ENCODE assay signal across 8 cellular contexts in genomic region chr2:144414324-144414845, GRCh38.
DNase-seq lines count a peak whose midpoint lies in the region; ATAC-seq and TF ChIP-seq lines count a peak whose summit lies in the region.

No MANE protein-coding gene starts in this region.

- intact Hi-C loops in PC-9 (cut with micrococcal nuclease; ENCODE audit: unreplicated experiment) = no loop called here
- intact Hi-C loops in CD4-positive, alpha-beta memory T cell (cut with micrococcal nuclease) = no loop called here

- BruUV-seq in PC-9 (replicated peaks; lab: Mats Ljungman, UMichigan) = no TSS peak

- no peak overlapping the region for H3T11ph ChIP-seq in H9 (ENCODE audit: low read length)

- H3F3A ChIP-seq in PC-9 (ENCODE audit: insufficient read depth, low read depth) = peaks cover 9% of the 10 kb centered on the region; the same call in 1 of the 2 replicates

- no peak overlapping the region for H2BK5ac ChIP-seq in H9 (ENCODE audit: insufficient read length, low read length)

- no peak overlapping the region for H2AFZ ChIP-seq in PC-9
- H2AFZ ChIP-seq in H9 (ENCODE audit: low read length) = no peak overlapping the region

- no CpG with 5 or more reads among the region's 5 CpGs for WGBS in H9 (ENCODE audit: extremely low coverage, insufficient read length, low lambda C conversion rate)

- no peak overlapping the region for H3K23ac ChIP-seq in H9 (ENCODE audit: insufficient read length, low read depth, low read length)

- ATAC-seq in GM21717 (IDR thresholded peaks at IDR 0.05; ENCODE audit: unreplicated experiment) = peak; percentile 97

- H3K36me3 Mint-ChIP-seq in CD4-positive, alpha-beta memory T cell = no peaks in the 10 kb centered on the region
- no peaks in the 10 kb centered on the region; a peak in 2 of 7 replicates for H3K36me3 Mint-ChIP-seq in H9 (ENCODE audit: insufficient read depth in 1 of 3, low read depth in 3 of 3)

- no peak overlapping the region for H3K56ac ChIP-seq in H9 (ENCODE audit: insufficient read length, low read depth, low read length)

- H3K14ac ChIP-seq in H9 (ENCODE audit: insufficient read depth, low read length) = no peak overlapping the region

- peaks cover 2 to 13% (median 7%) of the 10 kb centered on the region in 4 donors for H3K4me1 Mint-ChIP-seq in CD4-positive, alpha-beta memory T cell
- peaks cover 11 to 15% of the 10 kb centered on the region in 2 experiments for H3K4me1 Mint-ChIP-seq in H9

- H2BK120ac ChIP-seq in H9 (ENCODE audit: low read depth, low read length, poor library complexity, severe bottlenecking) = no peak overlapping the region

- no peaks in the 10 kb centered on the region for H3K27me3 ChIP-seq in PC-9 (ENCODE audit: insufficient read depth, low read depth)
- no peaks in the 10 kb centered on the region for H3K27me3 ChIP-seq in CD4-positive, alpha-beta memory T cell (ENCODE audit: insufficient read depth, low read length)
- H3K27me3 ChIP-seq in H9 (ENCODE audit: insufficient read depth, low read length) = no peaks in the 10 kb centered on the region

- H2BK15ac ChIP-seq in H9 (ENCODE audit: low read depth, low read length) = no peak overlapping the region

- H3K9ac ChIP-seq in H9 (ENCODE audit: extremely low read depth, insufficient read length, low read length) = no peak overlapping the region

- H3K79me2 ChIP-seq in PC-9 (ENCODE audit: low read depth) (no peaks in the 10 kb centered on the region), H9 (ENCODE audit: insufficient read depth, low read length) (no peaks in the 10 kb centered on the region)

- peaks cover 0 to 3% (median 0%) of the 10 kb centered on the region in 8 donors for H3K9me3 Mint-ChIP-seq in CD4-positive, alpha-beta memory T cell
- H3K9me3 Mint-ChIP-seq in H9 = no peaks in the 10 kb centered on the region; a peak in 2 of 5 replicates

- H4K20me1 ChIP-seq in PC-9 (ENCODE audit: insufficient read depth) = no peaks in the 10 kb centered on the region
- no peaks in the 10 kb centered on the region for H4K20me1 ChIP-seq in H9 (ENCODE audit: control insufficient read depth, insufficient read depth, insufficient read length)

- peak overlapping the region; percentile 27; the same call in 1 of the 2 replicates for H3K4me2 ChIP-seq in PC-9
- H3K4me2 ChIP-seq in H9 (ENCODE audit: insufficient read depth, insufficient read length, low read length) = no peak overlapping the region

- CTCF ChIA-PET in PC-9 (lab: Charles Lee) = no interaction called here
- CTCF ChIA-PET in CD4-positive, alpha-beta memory T cell (lab: Charles Lee; ENCODE audit: partially characterized antibody) = no interaction called here

- no peaks in the 10 kb centered on the region for H3K23me2 ChIP-seq in H9 (ENCODE audit: insufficient read length, low read depth, low read length, poor library complexity, severe bottlenecking)

- H3K4me1 ChIP-seq in PC-9 (replicated peaks; ENCODE audit: insufficient read depth) (peaks cover 13% of the 10 kb centered on the region), H9 (ENCODE audit: insufficient read depth, low read length) (peaks cover 6% of the 10 kb centered on the region; the same call in 1 of the 2 replicates)
- H3K4me1 ChIP-seq in CD4-positive, alpha-beta memory T cell (ENCODE audit: insufficient read depth, low read length) = no peaks in the 10 kb centered on the region

- H4K5ac ChIP-seq in H9 (ENCODE audit: insufficient read length, low read depth, low read length) = no peak overlapping the region

- peak overlapping the region in 1 of 7 donors; percentile 72 for H3K27ac Mint-ChIP-seq in CD4-positive, alpha-beta memory T cell
- peak overlapping the region in 1 of 3 experiments; percentile 53; a peak in 1 of 7 replicates for H3K27ac Mint-ChIP-seq in H9

- H3K4me3 Mint-ChIP-seq in CD4-positive, alpha-beta memory T cell = peak overlapping the region in 1 of 8 donors; percentile 16
- no peak overlapping the region for H3K4me3 Mint-ChIP-seq in H9

- H3K27ac ChIP-seq in PC-9 = peak overlapping the region; percentile 67
- no peak overlapping the region for H3K27ac ChIP-seq in CD4-positive, alpha-beta memory T cell (ENCODE audit: low read depth, low read length)
- no peak overlapping the region for H3K27ac ChIP-seq in H9 (ENCODE audit: insufficient read length, low read depth, low read length)

- H2BK12ac ChIP-seq in H9 (ENCODE audit: insufficient read length, low read depth, low read length) = no peak overlapping the region

- DNase-seq in Daoy (ENCODE audit: low read depth) (peak; percentile 60), PC-9 (peak in 1 of 2 experiments; percentile 87), fibroblast of pulmonary artery (ENCODE audit: low read depth) (peak; percentile 94), stromal cell of bone marrow (ENCODE audit: low read depth) (peak; percentile 86), H9 (no peak), retina (no peak)
- no peak for DNase-seq in CD4-positive, alpha-beta memory T cell

- POLR2A ChIA-PET in PC-9 (lab: Charles Lee; ENCODE audit: unreplicated experiment) = no interaction called here
- POLR2A ChIA-PET in CD4-positive, alpha-beta memory T cell (lab: Charles Lee; ENCODE audit: partially characterized antibody) = no interaction called here

- H3K4ac ChIP-seq in H9 (ENCODE audit: low read depth, low read length) = no peak overlapping the region

- H3K18ac ChIP-seq in H9 (ENCODE audit: insufficient read length, low read depth, low read length) = no peak overlapping the region

- TF ChIP-seq CTCF in PC-9 (conservative IDR thresholded peaks at IDR 0.05) (no peak), fibroblast of pulmonary artery (IDR thresholded peaks at IDR 0.05; ENCODE audit: low read length, missing control alignments) (no peak), H9 (conservative IDR thresholded peaks at IDR 0.05) (no peak)

- H3K4me3 ChIP-seq in PC-9 = no peak overlapping the region
- no peak overlapping the region for H3K4me3 ChIP-seq in fibroblast of pulmonary artery (replicated peaks; ENCODE audit: low read depth, low read length)
- H3K4me3 ChIP-seq in CD4-positive, alpha-beta memory T cell (ENCODE audit: low read length in 2 of 2) = no peak overlapping the region

- no peak overlapping the region for H2AK5ac ChIP-seq in H9 (ENCODE audit: insufficient read length, low read length)

- no peak overlapping the region for H2BK20ac ChIP-seq in H9 (ENCODE audit: low read depth, low read length, poor library complexity, severe bottlenecking)

- no peaks in the 10 kb centered on the region for H3K36me3 ChIP-seq in PC-9 (ENCODE audit: low read depth)
- no peaks in the 10 kb centered on the region for H3K36me3 ChIP-seq in CD4-positive, alpha-beta memory T cell (ENCODE audit: insufficient read depth, low read length)

- H4K8ac ChIP-seq in H9 (replicated peaks; ENCODE audit: insufficient read length, low read depth, low read length) = no peak overlapping the region

- H3K27me3 Mint-ChIP-seq in CD4-positive, alpha-beta memory T cell = peaks cover 0 to 1% of the 10 kb centered on the region in 2 donors
- H3K27me3 Mint-ChIP-seq in H9 (ENCODE audit: low read depth) = no peaks in the 10 kb centered on the region

- no peaks in the 10 kb centered on the region for H3K9me2 ChIP-seq in PC-9 (ENCODE audit: insufficient read depth)

- H3K9me3 ChIP-seq in PC-9 (ENCODE audit: insufficient read depth, low read depth) = 0 out of 2 replicates have a peak, but pooled peaks cover 9% of the 10 kb centered on the region
- H3K9me3 ChIP-seq in CD4-positive, alpha-beta memory T cell (ENCODE audit: control insufficient read depth in 1 of 2, low read length in 2 of 2) = no peaks in the 10 kb centered on the region
- H3K9me3 ChIP-seq in H9 (ENCODE audit: control insufficient read depth, low read depth, low read length) = no peaks in the 10 kb centered on the region

- no peaks in the 10 kb centered on the region for H3K79me1 ChIP-seq in H9 (ENCODE audit: insufficient read depth, low read depth, low read length, poor library complexity, severe bottlenecking)

- no peak overlapping the region for H4K91ac ChIP-seq in H9 (ENCODE audit: insufficient read length, low read depth, low read length)

Comparison
In these comparisons a context has a peak if more than half of its experiments do, and no peak if none do; other contexts are left out.
1. DNase-seq: peak in Daoy (single experiment), fibroblast of pulmonary artery (single experiment) and stromal cell of bone marrow (single experiment); none in CD4-positive, alpha-beta memory T cell (0 of 5), H9 (single experiment) and retina (single experiment).